Comparison of ENCODE assay signal across 16 cellular contexts in genomic region chr13:69213331-69213850, GRCh38.
DNase-seq lines count a peak whose midpoint lies in the region; ATAC-seq and TF ChIP-seq lines count a peak whose summit lies in the region.
"Had no signal": no experiment of that assay in that cellular context is flagged by ENCODE, and none has a peak within 500 bp of the region (broad histone marks: within the 10 kb centered on the region; RNA-seq: fewer than 3 reads in every experiment).

No MANE protein-coding gene starts in this region.

- no peak overlapping the region for H3K4me2 ChIP-seq in Karpas-422 (ENCODE audit: low read depth, low read length, poor library complexity, severe bottlenecking)
- no peak overlapping the region for H3K4me2 ChIP-seq in neural progenitor cell
- H3K4me2 ChIP-seq in hepatocyte = no peak overlapping the region
- H3K4me2 ChIP-seq: A549, GM23338 had no signal

- no peaks in the 10 kb centered on the region for H3K36me3 ChIP-seq in HAP-1 (replicated peaks)
- H3K36me3 ChIP-seq in Karpas-422 (ENCODE audit: insufficient read depth, low read length) = no peaks in the 10 kb centered on the region
- no peaks in the 10 kb centered on the region for H3K36me3 ChIP-seq in neural progenitor cell
- no peaks in the 10 kb centered on the region for H3K36me3 ChIP-seq in hepatocyte (replicated peaks; ENCODE audit: insufficient read depth, low read depth)
- H3K36me3 ChIP-seq: BE2C had no signal

- H3F3A ChIP-seq in neural progenitor cell (ENCODE audit: low read depth) = no peaks in the 10 kb centered on the region

- H3K4me1 ChIP-seq in HAP-1 = no peaks in the 10 kb centered on the region
- no peaks in the 10 kb centered on the region for H3K4me1 ChIP-seq in Karpas-422 (ENCODE audit: low read length)
- H3K4me1 ChIP-seq in neural progenitor cell = no peaks in the 10 kb centered on the region
- H3K4me1 ChIP-seq in hepatocyte (ENCODE audit: insufficient read depth) = no peaks in the 10 kb centered on the region
- H3K4me1 ChIP-seq: A549 had no signal

- WGBS in hepatocyte (ENCODE audit: low lambda C conversion rate, missing lambda C conversion rate) = 41% methylated on average over 4 of the region's 4 CpGs

- H3K36me3 Mint-ChIP-seq in neural progenitor cell = no peaks in the 10 kb centered on the region
- H3K36me3 Mint-ChIP-seq: CD4-positive, alpha-beta memory T cell had no signal

- no peak overlapping the region for H3K4me3 Mint-ChIP-seq in neural progenitor cell
- no peak overlapping the region for H3K4me3 Mint-ChIP-seq in stimulated activated naive CD8-positive, alpha-beta T cell treated with anti-CD3 and anti-CD28 coated beads, Interleukin-15, amount 100 ng/mL, for 72 hours
- H3K4me3 Mint-ChIP-seq: CD4-positive, alpha-beta memory T cell; GM23338 had no signal

- H3K9me3 Mint-ChIP-seq in neural progenitor cell = no peaks in the 10 kb centered on the region
- peaks cover 0 to 11% of the 10 kb centered on the region in 2 donors for H3K9me3 Mint-ChIP-seq in stimulated activated naive CD8-positive, alpha-beta T cell treated with anti-CD3 and anti-CD28 coated beads, Interleukin-15, amount 100 ng/mL, for 72 hours
- H3K9me3 Mint-ChIP-seq: GM23338 had no signal

- H3K27me3 Mint-ChIP-seq in neural progenitor cell (ENCODE audit: insufficient read depth, low read depth) = no peaks in the 10 kb centered on the region
- H3K27me3 Mint-ChIP-seq in stimulated activated naive CD8-positive, alpha-beta T cell treated with anti-CD3 and anti-CD28 coated beads, Interleukin-15, amount 100 ng/mL, for 72 hours = no peaks in the 10 kb centered on the region
- H3K27me3 Mint-ChIP-seq: CD4-positive, alpha-beta memory T cell had no signal

- in situ Hi-C loops in HAP-1 (cut with MboI; ENCODE audit: low sequenced_read_pairs) = no loop called here

- H3K4me3 ChIP-seq in HAP-1 = no peak overlapping the region
- no peak overlapping the region for H3K4me3 ChIP-seq in Karpas-422 (ENCODE audit: low read length)
- H3K4me3 ChIP-seq in neural progenitor cell = no peak overlapping the region
- H3K4me3 ChIP-seq in hepatocyte = no peak overlapping the region
- H3K4me3 ChIP-seq: A549, GM12878, GM23338 had no signal

- H4K20me1 ChIP-seq in Karpas-422 (ENCODE audit: insufficient read depth, low read depth, low read length) = no peaks in the 10 kb centered on the region
- H4K20me1 ChIP-seq in neural progenitor cell (ENCODE audit: low read depth) = no peaks in the 10 kb centered on the region
- no peaks in the 10 kb centered on the region for H4K20me1 ChIP-seq in hepatocyte (ENCODE audit: insufficient read depth, poor library complexity, severe bottlenecking)

- H3K27ac ChIP-seq in Karpas-422 (ENCODE audit: low read length) (no peak overlapping the region), neural progenitor cell (no peak overlapping the region), hepatocyte (no peak overlapping the region)
- H3K27ac ChIP-seq: A549, C4-2B had no signal

- H3K27me3 ChIP-seq in HAP-1 (ENCODE audit: low read depth) (peaks cover 15% of the 10 kb centered on the region), Karpas-422 (ENCODE audit: low read length) (no peaks in the 10 kb centered on the region), neural progenitor cell (no peaks in the 10 kb centered on the region), hepatocyte (no peaks in the 10 kb centered on the region)
- H3K27me3 ChIP-seq: BE2C had no signal

- no peaks in the 10 kb centered on the region for H3K9me2 ChIP-seq in Karpas-422 (replicated peaks; ENCODE audit: insufficient read depth, low read length)
- no peaks in the 10 kb centered on the region for H3K9me2 ChIP-seq in hepatocyte (replicated peaks; ENCODE audit: insufficient read depth)

- H3K9ac ChIP-seq in Karpas-422 (ENCODE audit: low read length) (no peak overlapping the region), neural progenitor cell (no peak overlapping the region)

- DNase-seq in HAP-1 (ENCODE audit: low spot score in 2 of 2) (peak; percentile 15 to 92), Karpas-422 (no peak), NCI-H2227 (lab: John Stamatoyannopoulos, UW; ENCODE audit: unreplicated experiment) (peak; percentile 33), SK-N-DZ (ENCODE audit: low spot score) (peak; percentile 78), neural progenitor cell (ENCODE audit: low spot score) (no peak), hepatocyte (ENCODE audit: low spot score) (no peak)
- no peak for DNase-seq in stimulated activated naive CD8-positive, alpha-beta T cell treated with anti-CD3 and anti-CD28 coated beads, Interleukin-15, amount 100 ng/mL, for 72 hours
- DNase-seq: BE2C; CD4-positive, alpha-beta memory T cell; DMS79; H7 had no signal

- TF ChIP-seq CTCF in neural progenitor cell (IDR thresholded peaks at IDR 0.05) = no peak
- no peak for TF ChIP-seq CTCF in hepatocyte (IDR thresholded peaks at IDR 0.05; ENCODE audit: poor library complexity)

- H2AFZ ChIP-seq in Karpas-422 (ENCODE audit: low read length) = 0 out of 2 replicates have a peak overlapping the region, but pooled peaks have one; percentile 43
- H2AFZ ChIP-seq in neural progenitor cell (replicated peaks) = no peak overlapping the region
- H2AFZ ChIP-seq in hepatocyte = no peak overlapping the region
- H2AFZ ChIP-seq: GM23338 had no signal

- H3K4me1 Mint-ChIP-seq in neural progenitor cell = no peaks in the 10 kb centered on the region
- no peaks in the 10 kb centered on the region for H3K4me1 Mint-ChIP-seq in stimulated activated naive CD8-positive, alpha-beta T cell treated with anti-CD3 and anti-CD28 coated beads, Interleukin-15, amount 100 ng/mL, for 72 hours
- H3K4me1 Mint-ChIP-seq: CD4-positive, alpha-beta memory T cell; GM23338 had no signal

- no peak overlapping the region for H3K27ac Mint-ChIP-seq in neural progenitor cell
- no peak overlapping the region for H3K27ac Mint-ChIP-seq in stimulated activated naive CD8-positive, alpha-beta T cell treated with anti-CD3 and anti-CD28 coated beads, Interleukin-15, amount 100 ng/mL, for 72 hours
- H3K27ac Mint-ChIP-seq: CD4-positive, alpha-beta memory T cell; GM23338 had no signal

- H3K9me3 ChIP-seq in HAP-1 (peaks cover 6% of the 10 kb centered on the region; the same call in 1 of the 2 replicates), Karpas-422 (ENCODE audit: low read length) (no peaks in the 10 kb centered on the region), neural progenitor cell (ENCODE audit: low read depth) (no peaks in the 10 kb centered on the region), hepatocyte (ENCODE audit: low read depth) (no peaks in the 10 kb centered on the region)
- H3K9me3 ChIP-seq: A549, BE2C had no signal

- H3K79me2 ChIP-seq in Karpas-422 (ENCODE audit: low read length) (no peaks in the 10 kb centered on the region), neural progenitor cell (ENCODE audit: low read depth) (no peaks in the 10 kb centered on the region), hepatocyte (no peaks in the 10 kb centered on the region)

- ATAC-seq in stimulated activated naive CD8-positive, alpha-beta T cell treated with anti-CD3 and anti-CD28 coated beads, Interleukin-15, amount 100 ng/mL, for 72 hours = no peak
- ATAC-seq: A549, GM12878, GM23338, HepG2 had no signal

Comparison
In these comparisons a context has a peak if more than half of its experiments do, and no peak if none do; other contexts are left out.
1. DNase-seq: peak in HAP-1 (2 of 2), NCI-H2227 (single experiment) and SK-N-DZ (single experiment); none in Karpas-422 (single experiment), neural progenitor cell (single experiment), hepatocyte (single experiment) and stimulated activated naive CD8-positive, alpha-beta T cell treated with anti-CD3 and anti-CD28 coated beads, Interleukin-15, amount 100 ng/mL, for 72 hours (0 of 2).